In the genomic region with DNA sequence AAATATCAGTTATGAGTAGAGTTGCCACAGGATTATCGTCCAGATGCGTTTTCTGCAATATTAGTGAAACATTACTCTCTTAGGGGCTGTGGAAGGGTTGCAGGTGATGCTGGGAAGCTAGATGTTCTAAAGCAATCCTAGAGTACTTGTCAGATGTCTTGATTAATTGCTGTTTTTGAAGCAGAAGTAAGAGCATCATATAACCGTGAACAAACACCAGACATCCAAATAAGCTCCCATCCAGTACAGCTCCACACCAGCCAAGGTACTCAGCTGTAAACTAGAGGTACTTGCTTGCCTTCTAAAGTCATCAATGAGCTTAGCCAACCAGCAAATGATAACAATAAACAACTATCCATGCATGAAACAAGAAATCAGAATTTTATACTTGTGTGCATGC, we compare ENCODE assay signal across 26 cellular contexts.
A peak's percentile ranks its signal among the peaks of the same experiment; 100 is the strongest.
DNase-seq lines count a peak whose midpoint lies in the region; ATAC-seq and TF ChIP-seq lines count a peak whose summit lies in the region.
"Had no signal": no experiment of that assay in that cellular context is flagged by ENCODE, and none has a peak within 500 bp of the region (broad histone marks: within the 10 kb centered on the region; RNA-seq: fewer than 3 reads in every experiment).

No MANE protein-coding gene starts in this region.

- peaks cover 10% of the 10 kb centered on the region for H3K4me1 Mint-ChIP-seq in activated naive CD8-positive, alpha-beta T cell treated with anti-CD3 and anti-CD28 coated beads for 36 hours

- H3K36me3 Mint-ChIP-seq in activated naive CD8-positive, alpha-beta T cell treated with anti-CD3 and anti-CD28 coated beads for 36 hours = no peaks in the 10 kb centered on the region
- H3K36me3 Mint-ChIP-seq: stimulated activated memory B cell treated with anti-CD40 and anti-IgM and Interleukin-4, amounts not matched to agents 10 μg/mL and 1 μg/mL and 100 μg/mL, for 72 hours; T-cell had no signal

- no peaks in the 10 kb centered on the region for H3K9me3 Mint-ChIP-seq in activated naive CD8-positive, alpha-beta T cell treated with anti-CD3 and anti-CD28 coated beads for 36 hours
- H3K9me3 Mint-ChIP-seq: stimulated activated memory B cell treated with anti-CD40 and anti-IgM and Interleukin-4, amounts not matched to agents 10 μg/mL and 1 μg/mL and 100 μg/mL, for 72 hours; T-cell had no signal

- CTCF ChIA-PET in RWPE1 (lab: Yijun Ruan, JAX) = interaction anchor here (0.7 kb wide), 1 partner anchor 17 kb away, joined by 3 read pairs; no protein-coding TSS in a partner anchor

- H3K4me3 ChIP-seq in osteoblast (ENCODE audit: insufficient read depth, low read length) = no peak overlapping the region
- H3K4me3 ChIP-seq: psoas muscle, sigmoid colon, upper lobe of left lung had no signal

- H3K79me2 ChIP-seq in osteoblast (ENCODE audit: insufficient read depth, low read length) = no peaks in the 10 kb centered on the region

- H3K27ac ChIP-seq in osteoblast (ENCODE audit: low read depth, low read length) = no peak overlapping the region
- no peak overlapping the region for H3K27ac ChIP-seq in RWPE1
- H3K27ac ChIP-seq: psoas muscle, sigmoid colon, upper lobe of left lung had no signal

- H3K4me2 ChIP-seq in osteoblast (ENCODE audit: insufficient read depth, low read length) = no peak overlapping the region

- no peaks in the 10 kb centered on the region for H3K27me3 Mint-ChIP-seq in activated naive CD8-positive, alpha-beta T cell treated with anti-CD3 and anti-CD28 coated beads for 36 hours
- H3K27me3 Mint-ChIP-seq: stimulated activated memory B cell treated with anti-CD40 and anti-IgM and Interleukin-4, amounts not matched to agents 10 μg/mL and 1 μg/mL and 100 μg/mL, for 72 hours had no signal

- ATAC-seq in GM18519 (IDR thresholded peaks at IDR 0.05; ENCODE audit: low FRiP score, unreplicated experiment) = no peak
- ATAC-seq: left ventricle myocardium superior; psoas muscle; stimulated activated memory B cell treated with anti-CD40 and anti-IgM and Interleukin-4, amounts not matched to agents 10 μg/mL and 1 μg/mL and 100 μg/mL, for 72 hours; T-cell had no signal

- no peak overlapping the region for H3K4me3 Mint-ChIP-seq in activated naive CD8-positive, alpha-beta T cell treated with anti-CD3 and anti-CD28 coated beads for 36 hours
- H3K4me3 Mint-ChIP-seq: stimulated activated memory B cell treated with anti-CD40 and anti-IgM and Interleukin-4, amounts not matched to agents 10 μg/mL and 1 μg/mL and 100 μg/mL, for 72 hours; T-cell had no signal

- H3K27me3 ChIP-seq in osteoblast (ENCODE audit: insufficient read depth, low read length) = no peaks in the 10 kb centered on the region
- H3K27me3 ChIP-seq: sigmoid colon, upper lobe of left lung had no signal

- no peaks in the 10 kb centered on the region for H3K9me3 ChIP-seq in osteoblast (ENCODE audit: low read depth, low read length)
- H3K9me3 ChIP-seq: psoas muscle, sigmoid colon, upper lobe of left lung had no signal

- DNase-seq in NCI-H345 (lab: John Stamatoyannopoulos, UW) = peak; percentile 26
- no peak for DNase-seq in NCI-H345 treated with DMSO at 0.1 percent for 48 hours (lab: John Stamatoyannopoulos, UW; ENCODE audit: unreplicated experiment)
- DNase-seq in NCI-H128 (lab: John Stamatoyannopoulos, UW; ENCODE audit: unreplicated experiment) = peak; percentile 4
- DNase-seq in SK-N-DZ (ENCODE audit: low spot score) = peak; percentile 36
- DNase-seq in osteoblast (ENCODE audit: insufficient read length, low spot score, missing footprints) = no peak
- DNase-seq in RWPE1 (ENCODE audit: low spot score) = no peak
- DNase-seq in activated naive CD8-positive, alpha-beta T cell treated with anti-CD3 and anti-CD28 coated beads for 36 hours = no peak
- DNase-seq: ACHN; activated CD4-positive, alpha-beta T cell treated with anti-CD3 and anti-CD28 coated beads, Interleukin-2, amount 50 U/mL, for 48 hours; activated CD8-positive, alpha-beta memory T cell treated with anti-CD3 and anti-CD28 coated beads, Interleukin-2, amount 50 U/mL, for 4 hours; activated naive CD4-positive, alpha-beta T cell treated with anti-CD3 and anti-CD28 coated beads, Interleukin-2, amount 50 U/mL, for 16 hours; amygdala; effector CD8-positive, alpha-beta T cell; GF-D8; left ventricle myocardium superior; NCI-H146; NCI-H2227 treated with DMSO at 0.1 percent for 48 hours; nucleus accumbens; psoas muscle; sigmoid colon; stimulated activated CD4-positive, alpha-beta T cell treated with anti-CD3 and anti-CD28 coated beads, Interleukin-4, amount 100 ng/mL, for 4 hours; substantia nigra; T-cell; upper lobe of left lung had no signal

- no peaks in the 10 kb centered on the region for H3K4me1 ChIP-seq in osteoblast (ENCODE audit: insufficient read depth, low read length)
- H3K4me1 ChIP-seq: psoas muscle, sigmoid colon, upper lobe of left lung had no signal

- no peak for TF ChIP-seq CTCF in osteoblast (IDR thresholded peaks at IDR 0.05; ENCODE audit: extremely low read depth, low read depth, low read length)
- TF ChIP-seq CTCF in RWPE1 (conservative IDR thresholded peaks at IDR 0.05; ENCODE audit: low read depth) = no peak

- H3K36me3 ChIP-seq in osteoblast (ENCODE audit: insufficient read depth, low read length) = no peaks in the 10 kb centered on the region
- H3K36me3 ChIP-seq: sigmoid colon, upper lobe of left lung had no signal

- H3K27ac Mint-ChIP-seq in activated naive CD8-positive, alpha-beta T cell treated with anti-CD3 and anti-CD28 coated beads for 36 hours = no peak overlapping the region
- H3K27ac Mint-ChIP-seq: stimulated activated memory B cell treated with anti-CD40 and anti-IgM and Interleukin-4, amounts not matched to agents 10 μg/mL and 1 μg/mL and 100 μg/mL, for 72 hours; T-cell had no signal

- no peaks in the 10 kb centered on the region for H4K20me1 ChIP-seq in osteoblast (ENCODE audit: insufficient read depth, low read length)

- POLR2A ChIA-PET in RWPE1 (lab: Yijun Ruan, JAX; ENCODE audit: low non-redundant PET) = no interaction called here

- peak overlapping the region; percentile 35 for H2AFZ ChIP-seq in osteoblast (ENCODE audit: low read length)

Comparison
In these comparisons a context has a peak if more than half of its experiments do, and no peak if none do; other contexts are left out.
1. DNase-seq: peak in NCI-H345 (single experiment), NCI-H128 (single experiment) and SK-N-DZ (single experiment); none in NCI-H345 treated with DMSO at 0.1 percent for 48 hours (single experiment), osteoblast (single experiment), RWPE1 (single experiment) and activated naive CD8-positive, alpha-beta T cell treated with anti-CD3 and anti-CD28 coated beads for 36 hours (single experiment).